Comparison of ENCODE assay signal across 16 cellular contexts in genomic region chr16:30867747-30868146, GRCh38. TPM values are rescaled to one million over a fixed set of nuclear protein-coding genes. Genes with fewer than 3 reads are reported as not detected.
A peak's percentile ranks its signal among the peaks of the same experiment; 100 is the strongest.
DNase-seq lines count a peak whose midpoint lies in the region; ATAC-seq, FAIRE-seq and TF ChIP-seq lines count a peak whose summit lies in the region.
"Had no signal": no experiment of that assay in that cellular context is flagged by ENCODE, and none has a peak within 500 bp of the region (broad histone marks: within the 10 kb centered on the region; RNA-seq: fewer than 3 reads in every experiment).

No MANE protein-coding gene starts in this region.

- H3K23ac ChIP-seq in IMR-90 (ENCODE audit: low read depth, low read length): no peak overlapping the region

- CTCF ChIA-PET in IMR-90 (lab: Yijun Ruan, JAX) (no interaction called here), WTC11 (lab: Charles Lee) (interaction anchor here (0.5 to 3.6 kb wide), 6 partner anchors 10 to 153 kb away, joined by 3 to 23 read pairs (median 4); no protein-coding TSS in a partner anchor)

- H3K79me1 ChIP-seq in IMR-90 (ENCODE audit: low read depth in 1 of 2, low read length in 2 of 2): peaks cover 0 to 17% of the 10 kb centered on the region in 2 experiments; a peak in 2 of 4 replicates

- H3K9me3 Mint-ChIP-seq in WTC11: no peaks in the 10 kb centered on the region

- in situ Hi-C loops in IMR-90 (cut with MboI; ENCODE audit: low sequenced_read_pairs): no loop called here
- in situ Hi-C loops in GM13977 (cut with MboI; ENCODE audit: low pct_unique_long_range_greater_than_20kb, low sequenced_read_pairs, unreplicated experiment): no loop called here

- H3K9me1 ChIP-seq in IMR-90 (ENCODE audit: insufficient read depth, low read length) (peaks cover 4% of the 10 kb centered on the region; the same call in 1 of the 2 replicates), keratinocyte (ENCODE audit: control insufficient read depth, extremely low read depth, insufficient read depth, low read length) (no peaks in the 10 kb centered on the region)

- no peak for TF ChIP-seq POLR2A in IMR-90 (IDR thresholded peaks at IDR 0.05; ENCODE audit: low read depth, low read length)

- peaks cover 27% of the 10 kb centered on the region for H3K27me3 Mint-ChIP-seq in WTC11 (ENCODE audit: low read depth)
- H3K27me3 Mint-ChIP-seq: activated CD8-positive, alpha-beta memory T cell treated with anti-CD3 and anti-CD28 coated beads, Interleukin-2, amount 10 ng/mL, durations not matched to agents 7 days and 5 days had no signal

- no peak overlapping the region for H3K18ac ChIP-seq in IMR-90 (ENCODE audit: low read depth, low read length)

- H4K20me1 ChIP-seq in IMR-90 (ENCODE audit: insufficient read depth, low read length): no peaks in the 10 kb centered on the region
- no peaks in the 10 kb centered on the region for H4K20me1 ChIP-seq in keratinocyte (ENCODE audit: control insufficient read depth, extremely low read depth, insufficient read depth, low read length)

- no peak for FAIRE-seq in keratinocyte (lab: Jason Lieb, UNC)

- no peak overlapping the region for H4K5ac ChIP-seq in IMR-90 (ENCODE audit: low read depth, low read length)

- H3K27ac Mint-ChIP-seq in WTC11: no peak overlapping the region
- H3K27ac Mint-ChIP-seq: activated CD8-positive, alpha-beta memory T cell treated with anti-CD3 and anti-CD28 coated beads, Interleukin-2, amount 10 ng/mL, durations not matched to agents 7 days and 5 days had no signal

- no TSS peak for BruUV-seq in IMR-90 (replicated peaks; lab: Mats Ljungman, UMichigan)

- H2AK5ac ChIP-seq in IMR-90 (ENCODE audit: low read depth, low read length): no peak overlapping the region

- no peak overlapping the region for H2AK9ac ChIP-seq in IMR-90 (replicated peaks; ENCODE audit: low read depth, low read length, poor library complexity)

- ATAC-seq in IMR-90 (ENCODE audit: low read depth) (peak; percentile 67), WTC11 (peak; percentile 81), esophagus mucosa (no peak)
- ATAC-seq: activated CD8-positive, alpha-beta memory T cell treated with anti-CD3 and anti-CD28 coated beads, Interleukin-2, amount 10 ng/mL, durations not matched to agents 7 days and 5 days had no signal

- no peak overlapping the region for H3K56ac ChIP-seq in IMR-90 (ENCODE audit: extremely low read depth, insufficient read depth, low read length)

- H3K4me3 Mint-ChIP-seq in WTC11: no peak overlapping the region
- H3K4me3 Mint-ChIP-seq: activated CD8-positive, alpha-beta memory T cell treated with anti-CD3 and anti-CD28 coated beads, Interleukin-2, amount 10 ng/mL, durations not matched to agents 7 days and 5 days had no signal

- H3K4me3 ChIP-seq in IMR-90 (ENCODE audit: insufficient read depth, low read depth, low read length): no peak overlapping the region
- H3K4me3 ChIP-seq in keratinocyte (ENCODE audit: control insufficient read depth in 2 of 3, extremely low read depth in 1 of 3, insufficient read depth in 2 of 3, low read depth in 1 of 3, low read length in 3 of 3): no peak overlapping the region
- H3K4me3 ChIP-seq: esophagus muscularis mucosa, lung, prostate gland, upper lobe of left lung had no signal

- no peak overlapping the region for H2BK20ac ChIP-seq in IMR-90 (ENCODE audit: low read depth, low read length)

- POLR2A ChIA-PET in IMR-90 (lab: Charles Lee; ENCODE audit: unreplicated experiment): no interaction called here
- POLR2A ChIA-PET in WTC11 (lab: Charles Lee): no interaction called here

- WGBS in IMR-90 (ENCODE audit: extremely low coverage in 2 of 2, insufficient read length in 1 of 2), 2 experiments: no CpG with 5 or more reads among the region's 5 CpGs

- H2AFZ ChIP-seq in IMR-90 (replicated peaks; ENCODE audit: low read length, poor library complexity): no peak overlapping the region
- H2AFZ ChIP-seq in keratinocyte (ENCODE audit: control insufficient read depth, low read length): no peak overlapping the region

- H3K27me3 ChIP-seq in IMR-90 (ENCODE audit: control insufficient read depth, insufficient read depth, low read length) (no peaks in the 10 kb centered on the region), keratinocyte (ENCODE audit: control insufficient read depth, extremely low read depth, insufficient read depth, low read length) (no peaks in the 10 kb centered on the region)
- H3K27me3 ChIP-seq: esophagus muscularis mucosa, upper lobe of left lung had no signal

- no peak overlapping the region for H3K4me2 ChIP-seq in IMR-90 (ENCODE audit: low read depth, low read length)
- H3K4me2 ChIP-seq in keratinocyte (ENCODE audit: control insufficient read depth, extremely low read depth, insufficient read depth, low read depth, low read length): no peak overlapping the region

- H3K4me1 ChIP-seq in IMR-90 (ENCODE audit: control insufficient read depth, insufficient read depth, low read length) (no peaks in the 10 kb centered on the region), keratinocyte (ENCODE audit: control insufficient read depth, extremely low read depth, insufficient read depth, low read length) (no peaks in the 10 kb centered on the region)
- H3K4me1 ChIP-seq: esophagus muscularis mucosa, prostate gland, upper lobe of left lung had no signal

- no peak overlapping the region for H2BK15ac ChIP-seq in IMR-90 (ENCODE audit: low read depth, low read length)

- H4K8ac ChIP-seq in IMR-90 (ENCODE audit: low read depth in 2 of 2, low read length in 2 of 2): no peak overlapping the region

- H3K14ac ChIP-seq in IMR-90 (replicated peaks; ENCODE audit: low read depth, low read length): no peak overlapping the region

- no peak overlapping the region for H3K4ac ChIP-seq in IMR-90 (ENCODE audit: low read depth, low read length)

- no peaks in the 10 kb centered on the region for H3K4me1 Mint-ChIP-seq in WTC11

- peak; percentile 20; the same call in 1 of the 2 replicates for TF ChIP-seq RAD21 in IMR-90 (IDR thresholded peaks at IDR 0.05; ENCODE audit: low read length)

- H3K36me3 ChIP-seq in IMR-90 (ENCODE audit: control insufficient read depth, insufficient read depth, low read length) (peaks cover 2% of the 10 kb centered on the region; the same call in 1 of the 2 replicates), keratinocyte (ENCODE audit: control insufficient read depth in 2 of 2, extremely low read depth in 1 of 2, insufficient read depth in 2 of 2, low read length in 2 of 2) (peaks cover 0 to 2% of the 10 kb centered on the region in 2 experiments)
- H3K36me3 ChIP-seq: prostate gland had no signal

- no peak overlapping the region for H2BK5ac ChIP-seq in IMR-90 (ENCODE audit: low read depth, low read length, poor library complexity, severe bottlenecking)

- DNase-seq in DMS114 treated with DMSO at 0.1 percent for 48 hours (lab: John Stamatoyannopoulos, UW; ENCODE audit: unreplicated experiment): peak; percentile 10
- no peak for DNase-seq in IMR-90
- no peak for DNase-seq in WTC11 (ENCODE audit: low spot score)
- DNase-seq in keratinocyte (ENCODE audit: low read depth, low spot score): no peak
- no peak for DNase-seq in caudate nucleus (lab: John Stamatoyannopoulos, UW)
- no peak for DNase-seq in GM13977 (ENCODE audit: low spot score)
- no peak for DNase-seq in posterior vena cava (ENCODE audit: low spot score)
- DNase-seq: activated CD8-positive, alpha-beta memory T cell treated with anti-CD3 and anti-CD28 coated beads, Interleukin-2, amount 10 ng/mL, durations not matched to agents 7 days and 5 days; amygdala; GF-D8; upper lobe of left lung had no signal

- H3K9me3 ChIP-seq in IMR-90 (ENCODE audit: control insufficient read depth, insufficient read depth, low read length) (no peaks in the 10 kb centered on the region), keratinocyte (ENCODE audit: control insufficient read depth, low read depth, low read length) (peaks cover 2% of the 10 kb centered on the region)
- H3K9me3 ChIP-seq: esophagus muscularis mucosa, prostate gland, upper lobe of left lung had no signal

- TF ChIP-seq CTCF in IMR-90 (conservative IDR thresholded peaks at IDR 0.05; ENCODE audit: low read depth, low read length): peak; percentile 22; the same call in 1 of the 2 replicates
- no peak for TF ChIP-seq CTCF in WTC11 (IDR thresholded peaks at IDR 0.05)
- peak in 2 of 3 experiments; percentile 11 to 24 for TF ChIP-seq CTCF in keratinocyte (optimal IDR thresholded peaks at IDR 0.05 in 1 of 3, IDR thresholded peaks at IDR 0.05 in 1 of 3, conservative IDR thresholded peaks at IDR 0.05 in 1 of 3; ENCODE audit: extremely low read depth in 1 of 3, insufficient read depth in 2 of 3, low read length in 3 of 3)
- no peak for TF ChIP-seq CTCF in GM13977 (IDR thresholded peaks at IDR 0.05; ENCODE audit: extremely low read depth, insufficient read depth, missing control alignments)

- no peak overlapping the region for H2BK120ac ChIP-seq in IMR-90 (ENCODE audit: low read depth, low read length)

- H3K79me2 ChIP-seq in keratinocyte (ENCODE audit: control insufficient read depth, insufficient read depth, low read length): no peaks in the 10 kb centered on the region

- intact Hi-C loops in IMR-90 (cut with micrococcal nuclease): no loop called here
- intact Hi-C loops in posterior vena cava (cut with DNase I): loop anchor here in 1 of 2 donors (10.0 kb wide), 1 partner anchor 47 kb away; no protein-coding TSS in a partner anchor

- H3K36me3 Mint-ChIP-seq in WTC11: no peaks in the 10 kb centered on the region

- dilution Hi-C loops in IMR-90 (cut with HindIII; ENCODE audit: low sequenced_read_pairs, unreplicated experiment): no loop called here
- dilution Hi-C loops in keratinocyte (cut with MboI; ENCODE audit: extremely low pct_ligation_motif_present, low sequenced_read_pairs): no loop called here

- no peak overlapping the region for H3K27ac ChIP-seq in IMR-90 (ENCODE audit: insufficient read depth, low read length)
- no peak overlapping the region for H3K27ac ChIP-seq in keratinocyte (ENCODE audit: control insufficient read depth, insufficient read depth, low read length)
- H3K27ac ChIP-seq in caudate nucleus (ENCODE audit: low read depth, low read length): no peak overlapping the region
- H3K27ac ChIP-seq: esophagus muscularis mucosa, prostate gland, upper lobe of left lung had no signal

- H3K9ac ChIP-seq in IMR-90 (ENCODE audit: low read depth, low read length) (no peak overlapping the region), keratinocyte (ENCODE audit: control insufficient read depth, extremely low read depth, insufficient read depth, low read length) (no peak overlapping the region)

- H4K91ac ChIP-seq in IMR-90 (ENCODE audit: insufficient read depth, low read depth, low read length): no peak overlapping the region

RNA-seq across cellular contexts. Expression of gene BCL7C, which starts 26.1 kb away (rescaled TPM):
- total RNA-seq in IMR-90 (2012; rRNA removed) (32.3 and 38.6 TPM in 2 replicates), WTC11 (2021) (18.3 to 20.3 TPM (median 18.7 TPM) in 3 replicates), esophagus mucosa (30.5 TPM), posterior vena cava (10 to 100 TPM; 33.6 to 36.3 TPM)
- polyA plus RNA-seq in IMR-90 (2012; rRNA removed) (34.9 and 54.4 TPM in 2 replicates), keratinocyte (18.5 to 22.4 TPM (median 19.2 TPM) in 3 replicates)
- 31.1 and 41.3 TPM in 2 replicates for polyA plus RNA-seq in IMR-90 (2012; cell fraction: cytosol; rRNA removed)
- 14.9 and 16.0 TPM in 2 replicates for polyA plus RNA-seq in IMR-90 (2012; cell fraction: nucleus; rRNA removed; ENCODE audit: low replicate concordance)
- polyA plus RNA-seq in keratinocyte (2011; ENCODE audit: low read depth): 8.7 TPM
- 13.6 and 19.0 TPM in 2 replicates for polyA plus RNA-seq in keratinocyte (2011; cell fraction: cytosol; rRNA removed)
- polyA plus RNA-seq in keratinocyte (2011; cell fraction: nucleus; rRNA removed): 5.0 and 7.4 TPM in 2 replicates
- polyA plus RNA-seq in keratinocyte (2012; ENCODE audit: low replicate concordance): 16.9 and 20.2 TPM in 2 replicates
- polyA minus RNA-seq in keratinocyte: 4.5 to 7.5 TPM (median 5.8 TPM) in 3 replicates
- 14.6 TPM for polyA minus RNA-seq in keratinocyte (2011; cell fraction: cytosol; rRNA and poly(A)+ RNA removed)
- polyA minus RNA-seq in keratinocyte (2011; cell fraction: nucleus; rRNA and poly(A)+ RNA removed): 3.0 and 5.2 TPM in 2 replicates

RNA-seq across cellular contexts. Expression of gene CTF1, which starts 28.7 kb away (rescaled TPM):
- 0.18 and 0.56 TPM in 2 replicates for total RNA-seq in IMR-90 (2012; rRNA removed)
- 12.9 and 13.8 TPM in 2 replicates for polyA plus RNA-seq in IMR-90 (2012; rRNA removed)
- 12.9 and 21.8 TPM in 2 replicates for polyA plus RNA-seq in IMR-90 (2012; cell fraction: cytosol; rRNA removed)
- polyA plus RNA-seq in IMR-90 (2012; cell fraction: nucleus; rRNA removed; ENCODE audit: low replicate concordance): 10.8 and 14.0 TPM in 2 replicates
- 1.4 to 1.9 TPM (median 1.6 TPM) in 3 replicates for total RNA-seq in WTC11 (2021)
- polyA plus RNA-seq in keratinocyte: 2.1 to 3.2 TPM (median 2.6 TPM) in 3 replicates
- polyA plus RNA-seq in keratinocyte (2011; ENCODE audit: low read depth): 0.27 TPM
- 3.6 and 5.4 TPM in 2 replicates for polyA plus RNA-seq in keratinocyte (2011; cell fraction: cytosol; rRNA removed)
- 4.5 and 5.8 TPM in 2 replicates for polyA plus RNA-seq in keratinocyte (2011; cell fraction: nucleus; rRNA removed)
- 1.3 and 2.6 TPM in 2 replicates for polyA plus RNA-seq in keratinocyte (2012; ENCODE audit: low replicate concordance)
- 2.7 to 4.2 TPM (median 2.7 TPM) in 3 replicates for polyA minus RNA-seq in keratinocyte
- 2.7 TPM for polyA minus RNA-seq in keratinocyte (2011; cell fraction: cytosol; rRNA and poly(A)+ RNA removed)
- 0.53 and 1.6 TPM in 2 replicates for polyA minus RNA-seq in keratinocyte (2011; cell fraction: nucleus; rRNA and poly(A)+ RNA removed)
- 2.3 TPM for total RNA-seq in esophagus mucosa
- total RNA-seq in posterior vena cava: 1 to 10 TPM; 5.0 to 5.2 TPM
- total RNA-seq: HT1080 had no signal

RNA-seq across cellular contexts. Expression of gene FBXL19, which starts 55.6 kb away (rescaled TPM):
- total RNA-seq in IMR-90 (2012; rRNA removed): 5.0 and 5.8 TPM in 2 replicates
- 13.8 and 19.6 TPM in 2 replicates for polyA plus RNA-seq in IMR-90 (2012; rRNA removed)
- 14.1 and 16.6 TPM in 2 replicates for polyA plus RNA-seq in IMR-90 (2012; cell fraction: cytosol; rRNA removed)
- 29.8 and 57.4 TPM in 2 replicates for polyA plus RNA-seq in IMR-90 (2012; cell fraction: nucleus; rRNA removed; ENCODE audit: low replicate concordance)
- 79.0 to 84.9 TPM (median 84.3 TPM) in 3 replicates for total RNA-seq in WTC11 (2021)
- 9.6 to 15.0 TPM (median 10.2 TPM) in 3 replicates for polyA plus RNA-seq in keratinocyte
- polyA plus RNA-seq in keratinocyte (2011; ENCODE audit: low read depth): 2.2 TPM
- polyA plus RNA-seq in keratinocyte (2011; cell fraction: cytosol; rRNA removed): 5.7 and 16.5 TPM in 2 replicates
- polyA plus RNA-seq in keratinocyte (2011; cell fraction: nucleus; rRNA removed): 24.0 and 32.9 TPM in 2 replicates
- polyA plus RNA-seq in keratinocyte (2012; ENCODE audit: low replicate concordance): 8.3 and 25.1 TPM in 2 replicates
- 8.6 to 28.7 TPM (median 11.7 TPM) in 3 replicates for polyA minus RNA-seq in keratinocyte
- 46.2 TPM for polyA minus RNA-seq in keratinocyte (2011; cell fraction: cytosol; rRNA and poly(A)+ RNA removed)
- polyA minus RNA-seq in keratinocyte (2011; cell fraction: nucleus; rRNA and poly(A)+ RNA removed): 18.1 and 25.4 TPM in 2 replicates
- 19.2 TPM for total RNA-seq in esophagus mucosa
- total RNA-seq in posterior vena cava: 10 to 100 TPM; 13.7 to 14.5 TPM

Comparison
In these comparisons a context has a peak if more than half of its experiments do, and no peak if none do; other contexts are left out.
1. CTCF ChIP-seq: peak in IMR-90 (single experiment) and keratinocyte (2 of 3); none in WTC11 (single experiment) and GM13977 (single experiment).